13 cellular contexts compared by ENCODE assay signal in genomic region chr1:109423498-109423897, GRCh38. TPM values are rescaled to one million over a fixed set of nuclear protein-coding genes. Genes with fewer than 3 reads are reported as not detected.
DNase-seq lines count a peak whose midpoint lies in the region; ATAC-seq and TF ChIP-seq lines count a peak whose summit lies in the region.
"Had no signal": no experiment of that assay in that cellular context is flagged by ENCODE, and none has a peak within 500 bp of the region (broad histone marks: within the 10 kb centered on the region; RNA-seq: fewer than 3 reads in every experiment).

No MANE protein-coding gene starts in this region.

- H3K4me3 Mint-ChIP-seq in activated T-cell treated with anti-CD3 and anti-CD28 coated beads, Interleukin-2, amount 50 U/mL, for 72 hours = peak overlapping the region; percentile 90 to 98
- H3K4me3 Mint-ChIP-seq in brain = peak overlapping the region; percentile 0 to 96 (median 84)

- peaks cover 25% of the 10 kb centered on the region for H3K4me1 ChIP-seq in OCI-LY1 (ENCODE audit: insufficient read depth, low read length, severe bottlenecking)
- peaks cover 14 to 29% (median 23%) of the 10 kb centered on the region in 3 donors for H3K4me1 ChIP-seq in skeletal muscle tissue (ENCODE audit: control insufficient read depth in 3 of 3, insufficient read depth in 3 of 3, low read length in 3 of 3)

- peaks cover 40% of the 10 kb centered on the region for H3K79me2 ChIP-seq in OCI-LY1 (ENCODE audit: insufficient read depth, low read length)

- H3K36me3 ChIP-seq in OCI-LY1 (ENCODE audit: insufficient read depth, low read length) = peaks cover 44% of the 10 kb centered on the region
- peaks cover 0 to 17% (median 13%) of the 10 kb centered on the region in 3 donors for H3K36me3 ChIP-seq in skeletal muscle tissue (ENCODE audit: control insufficient read depth in 3 of 3, insufficient read depth in 3 of 3, low read length in 3 of 3)
- H3K36me3 ChIP-seq: uterus had no signal

- H3K9me3 Mint-ChIP-seq in activated T-cell treated with anti-CD3 and anti-CD28 coated beads, Interleukin-2, amount 50 U/mL, for 72 hours = no peaks in the 10 kb centered on the region
- H3K9me3 Mint-ChIP-seq in brain = no peaks in the 10 kb centered on the region

- no peaks in the 10 kb centered on the region for H3K27me3 ChIP-seq in OCI-LY1 (ENCODE audit: insufficient read depth, low read length)
- H3K27me3 ChIP-seq in skeletal muscle tissue (ENCODE audit: control insufficient read depth in 3 of 3, insufficient read depth in 3 of 3, low read length in 3 of 3) = no peaks in the 10 kb centered on the region
- H3K27me3 ChIP-seq: colonic mucosa, pancreas, uterus had no signal

- no peak overlapping the region for H3K27ac ChIP-seq in OCI-LY1 (ENCODE audit: low read depth, low read length, poor library complexity, severe bottlenecking)
- peak overlapping the region; percentile 10 for H3K27ac ChIP-seq in skeletal muscle tissue (ENCODE audit: low read depth, low read length)
- H3K27ac ChIP-seq: colonic mucosa, pancreas, SK-N-MC, uterus had no signal

- H4K20me1 ChIP-seq in OCI-LY1 (ENCODE audit: insufficient read depth, low read length) = no peaks in the 10 kb centered on the region

- no peaks in the 10 kb centered on the region for H3K27me3 Mint-ChIP-seq in activated T-cell treated with anti-CD3 and anti-CD28 coated beads, Interleukin-2, amount 50 U/mL, for 72 hours (ENCODE audit: low read depth)
- peaks cover 15% of the 10 kb centered on the region for H3K27me3 Mint-ChIP-seq in brain

- no peak overlapping the region for H2AFZ ChIP-seq in OCI-LY1 (ENCODE audit: low read length)

- H3K9me2 ChIP-seq in OCI-LY1 (ENCODE audit: low read depth, low read length) = no peaks in the 10 kb centered on the region

- peaks cover 11 to 39% of the 10 kb centered on the region in 2 donors for H3K36me3 Mint-ChIP-seq in activated T-cell treated with anti-CD3 and anti-CD28 coated beads, Interleukin-2, amount 50 U/mL, for 72 hours (ENCODE audit: insufficient read depth in 2 of 2)
- H3K36me3 Mint-ChIP-seq in brain = peaks cover 26% of the 10 kb centered on the region

- TF ChIP-seq CTCF in OCI-LY1 (IDR thresholded peaks at IDR 0.05; ENCODE audit: low read length) = no peak
- no peak for TF ChIP-seq CTCF in brain (conservative IDR thresholded peaks at IDR 0.05)

- peak overlapping the region; percentile 5; the same call in 1 of the 2 replicates for H3K4me2 ChIP-seq in OCI-LY1 (ENCODE audit: low read length)

- H3K9me3 ChIP-seq in OCI-LY1 (ENCODE audit: low read length) (no peaks in the 10 kb centered on the region), skeletal muscle tissue (ENCODE audit: control insufficient read depth in 3 of 3, low read length in 3 of 3) (no peaks in the 10 kb centered on the region)
- H3K9me3 ChIP-seq: colonic mucosa, pancreas, uterus had no signal

- peaks cover 43% of the 10 kb centered on the region for H3K4me1 Mint-ChIP-seq in activated T-cell treated with anti-CD3 and anti-CD28 coated beads, Interleukin-2, amount 50 U/mL, for 72 hours (ENCODE audit: low read depth)
- H3K4me1 Mint-ChIP-seq in brain = peaks cover 46% of the 10 kb centered on the region

- peak overlapping the region; percentile 96 for H3K27ac Mint-ChIP-seq in activated T-cell treated with anti-CD3 and anti-CD28 coated beads, Interleukin-2, amount 50 U/mL, for 72 hours
- peak overlapping the region in 3 of 5 experiments; percentile 3 to 21 (median 11) for H3K27ac Mint-ChIP-seq in brain

- no peak overlapping the region for H3K4me3 ChIP-seq in OCI-LY1 (ENCODE audit: low read depth, low read length, poor library complexity, severe bottlenecking)
- no peak overlapping the region for H3K4me3 ChIP-seq in skeletal muscle tissue (ENCODE audit: low read length in 3 of 3)
- H3K4me3 ChIP-seq: colonic mucosa, pancreas, SK-N-MC, uterus had no signal

- no peak for ATAC-seq in activated T-cell treated with anti-CD3 and anti-CD28 coated beads, Interleukin-2, amount 50 U/mL, for 72 hours (replicated peaks in 1 of 2)
- ATAC-seq in HG02623 (IDR thresholded peaks at IDR 0.05; ENCODE audit: unreplicated experiment) = no peak
- ATAC-seq: pancreas had no signal

- no peaks in the 10 kb centered on the region for H3F3A ChIP-seq in OCI-LY1 (ENCODE audit: insufficient read depth, low read length)

- no peak for DNase-seq in activated T-cell treated with anti-CD3 and anti-CD28 coated beads, Interleukin-2, amount 50 U/mL, for 72 hours
- DNase-seq in activated T-cell treated with anti-CD3 and anti-CD28 coated beads, Interleukin-2, amount 50 U/mL, for 1 hour = no peak
- DNase-seq in DMS153 treated with DMSO at 0.1 percent for 48 hours (lab: John Stamatoyannopoulos, UW; ENCODE audit: unreplicated experiment) = no peak
- no peak for DNase-seq in D341Med (ENCODE audit: low spot score)
- DNase-seq: activated CD4-positive, alpha-beta T cell treated with anti-CD3 and anti-CD28 coated beads for 48 hours; colonic mucosa; pancreas; uterus had no signal

- no peak overlapping the region for H3K9ac ChIP-seq in OCI-LY1 (ENCODE audit: low read length)
- no peak overlapping the region for H3K9ac ChIP-seq in skeletal muscle tissue (ENCODE audit: low read depth in 1 of 3, low read length in 3 of 3)

RNA-seq across cellular contexts. Expression of gene PSMA5, which starts 2.8 kb away (rescaled TPM):
- total RNA-seq in activated T-cell treated with anti-CD3 and anti-CD28 coated beads, Interleukin-2, amount 50 U/mL, for 72 hours = 100 to 1,000 TPM; 169 to 179 TPM
- polyA plus RNA-seq in brain (ENCODE audit: insufficient read depth, low read depth, low replicate concordance) = 48.5 TPM
- 28.2 TPM for total RNA-seq in skeletal muscle tissue

RNA-seq across cellular contexts. Expression of gene SORT1, which starts 25.8 kb away (rescaled TPM):
- total RNA-seq in activated T-cell treated with anti-CD3 and anti-CD28 coated beads, Interleukin-2, amount 50 U/mL, for 72 hours = 1 to 10 TPM; 1.4 to 4.8 TPM
- polyA plus RNA-seq in brain (ENCODE audit: insufficient read depth, low read depth, low replicate concordance) = 107 TPM
- total RNA-seq in skeletal muscle tissue = 22.4 TPM

RNA-seq across cellular contexts. Expression of gene SYPL2, which starts 42.8 kb away (rescaled TPM):
- under 1 TPM; 0.10 to 0.37 TPM for total RNA-seq in activated T-cell treated with anti-CD3 and anti-CD28 coated beads, Interleukin-2, amount 50 U/mL, for 72 hours
- 0.22 TPM for polyA plus RNA-seq in brain (ENCODE audit: insufficient read depth, low read depth, low replicate concordance)
- 38.6 TPM for total RNA-seq in skeletal muscle tissue

Comparison
In these comparisons a context has a peak if more than half of its experiments do, and no peak if none do; other contexts are left out.
1. RNA of gene SYPL2, which starts 42.8 kb away (total RNA-seq): 38.6 TPM in skeletal muscle tissue (single experiment); 0.10 to 0.37 TPM in activated T-cell treated with anti-CD3 and anti-CD28 coated beads, Interleukin-2, amount 50 U/mL, for 72 hours; every median in the first group is over 10 times any median in the second.